In genomic region chr6:156599367-156599766, GRCh38 we compare ENCODE assay signal across 24 cellular contexts.
DNase-seq lines count a peak whose midpoint lies in the region; TF ChIP-seq lines count a peak whose summit lies in the region.
"Had no signal": no experiment of that assay in that cellular context is flagged by ENCODE, and none has a peak within 500 bp of the region (broad histone marks: within the 10 kb centered on the region; RNA-seq: fewer than 3 reads in every experiment).

No MANE protein-coding gene starts in this region.

- no peaks in the 10 kb centered on the region for H3K36me3 Mint-ChIP-seq in nephron (ENCODE audit: low read depth)
- no peaks in the 10 kb centered on the region for H3K36me3 Mint-ChIP-seq in mesothelial cell of epicardium
- H3K36me3 Mint-ChIP-seq in CD14-positive monocyte: no peaks in the 10 kb centered on the region
- H3K36me3 Mint-ChIP-seq: stimulated activated memory B cell treated with anti-CD40 and anti-IgM and Interleukin-4, amounts not matched to agents 10 μg/mL and 1 μg/mL and 100 μg/mL, for 72 hours had no signal

- H3K9me3 Mint-ChIP-seq in nephron (peaks cover 2% of the 10 kb centered on the region), mesothelial cell of epicardium (peaks cover 2% of the 10 kb centered on the region), CD14-positive monocyte (peaks cover 0 to 10% (median 7%) of the 10 kb centered on the region in 7 donors)
- H3K9me3 Mint-ChIP-seq: activated CD4-positive, alpha-beta T cell treated with anti-CD3 and anti-CD28 coated beads, Interleukin-2, amount 10 ng/mL, durations not matched to agents 24 days and 14 days; IgD-negative memory B cell; stimulated activated memory B cell treated with anti-CD40 and anti-IgM and Interleukin-4, amounts not matched to agents 10 μg/mL and 1 μg/mL and 100 μg/mL, for 72 hours; T-helper 1 cell treated with Interleukin-12 subunit alpha and Interleukin-12 subunit beta and Interleukin-4 antibody, amounts not matched to agents 30 μg/mL and 1 μg/mL, for 36 hours had no signal

- no peak overlapping the region for H3K4me3 ChIP-seq in testis
- H3K4me3 ChIP-seq: esophagus squamous epithelium, mucosa of descending colon, spleen had no signal

- no peaks in the 10 kb centered on the region for H3K27me3 ChIP-seq in testis
- H3K27me3 ChIP-seq: esophagus squamous epithelium had no signal

- TF ChIP-seq CTCF in nephron (IDR thresholded peaks at IDR 0.05; ENCODE audit: unreplicated experiment in 3 of 3) (no peak), testis (IDR thresholded peaks at IDR 0.05) (no peak), mesothelial cell of epicardium (IDR thresholded peaks at IDR 0.05; ENCODE audit: unreplicated experiment) (no peak), CD14-positive monocyte (IDR thresholded peaks at IDR 0.05) (no peak)

- H3K27ac ChIP-seq in testis: peak overlapping the region; percentile 92 to 93
- H3K27ac ChIP-seq: spleen had no signal

- no peaks in the 10 kb centered on the region for H3K36me3 ChIP-seq in testis (ENCODE audit: low read depth, missing control alignments)
- H3K36me3 ChIP-seq: esophagus squamous epithelium, spleen had no signal

- no peak for TF ChIP-seq POLR2A in testis (IDR thresholded peaks at IDR 0.05)

- DNase-seq in NCI-H1105 (lab: John Stamatoyannopoulos, UW) (peak; percentile 17), NCI-H1105 treated with DMSO at 0.1 percent for 48 hours (lab: John Stamatoyannopoulos, UW) (no peak), NCI-H345 (lab: John Stamatoyannopoulos, UW) (peak; percentile 84), testis (peak; percentile 48), mesothelial cell of epicardium (ENCODE audit: low spot score in 2 of 2, unreplicated experiment in 2 of 2) (no peak), CD14-positive monocyte (ENCODE audit: low spot score) (no peak), DMS53 (lab: John Stamatoyannopoulos, UW) (no peak)
- DNase-seq: 8988T; activated CD4-positive, alpha-beta T cell treated with anti-CD3 and anti-CD28 coated beads, Interleukin-2, amount 10 ng/mL, durations not matched to agents 24 days and 14 days; activated naive CD4-positive, alpha-beta T cell; activated T-cell treated with anti-CD3 and anti-CD28 coated beads, Interleukin-2, amount 50 U/mL, for 48 hours; cortex of kidney; DND-41; esophagus squamous epithelium; mucosa of descending colon; NCI-H2171 treated with DMSO at 0.1 percent for 48 hours; RPMI8226; spleen; stimulated activated CD4-positive, alpha-beta T cell treated with anti-CD3 and anti-CD28 coated beads, Interleukin-2, amount 100 ng/mL, for 48 hours had no signal

- 34 to 42% methylated on average over 11 of the region's 11 CpGs for WGBS in testis, 2 donors

- H3K4me3 Mint-ChIP-seq in nephron: no peak overlapping the region
- no peak overlapping the region for H3K4me3 Mint-ChIP-seq in mesothelial cell of epicardium
- no peak overlapping the region for H3K4me3 Mint-ChIP-seq in CD14-positive monocyte
- H3K4me3 Mint-ChIP-seq: activated CD4-positive, alpha-beta T cell treated with anti-CD3 and anti-CD28 coated beads, Interleukin-2, amount 10 ng/mL, durations not matched to agents 24 days and 14 days; neural crest cell; stimulated activated memory B cell treated with anti-CD40 and anti-IgM and Interleukin-4, amounts not matched to agents 10 μg/mL and 1 μg/mL and 100 μg/mL, for 72 hours; T-helper 1 cell treated with Interleukin-12 subunit alpha and Interleukin-12 subunit beta and Interleukin-4 antibody, amounts not matched to agents 30 μg/mL and 1 μg/mL, for 36 hours had no signal

- no peaks in the 10 kb centered on the region for H3K9me3 ChIP-seq in testis
- H3K9me3 ChIP-seq: esophagus squamous epithelium, mucosa of descending colon had no signal

- peaks cover 9% of the 10 kb centered on the region for H3K27me3 Mint-ChIP-seq in nephron (ENCODE audit: low read depth)
- peaks cover 14% of the 10 kb centered on the region for H3K27me3 Mint-ChIP-seq in mesothelial cell of epicardium (ENCODE audit: low read depth)
- H3K27me3 Mint-ChIP-seq in CD14-positive monocyte (ENCODE audit: low read depth in 3 of 3): peaks cover 5 to 7% (median 5%) of the 10 kb centered on the region in 3 donors

- H3K27ac Mint-ChIP-seq in nephron: peak overlapping the region; percentile 1 to 78 (median 43)
- H3K27ac Mint-ChIP-seq in mesothelial cell of epicardium: no peak overlapping the region
- no peak overlapping the region for H3K27ac Mint-ChIP-seq in CD14-positive monocyte
- H3K27ac Mint-ChIP-seq: activated CD4-positive, alpha-beta T cell treated with anti-CD3 and anti-CD28 coated beads, Interleukin-2, amount 10 ng/mL, durations not matched to agents 24 days and 14 days; IgD-negative memory B cell; stimulated activated memory B cell treated with anti-CD40 and anti-IgM and Interleukin-4, amounts not matched to agents 10 μg/mL and 1 μg/mL and 100 μg/mL, for 72 hours; T-helper 1 cell treated with Interleukin-12 subunit alpha and Interleukin-12 subunit beta and Interleukin-4 antibody, amounts not matched to agents 30 μg/mL and 1 μg/mL, for 36 hours had no signal

- peaks cover 23% of the 10 kb centered on the region for H3K4me1 ChIP-seq in testis

- H3K4me1 Mint-ChIP-seq in nephron (peaks cover 16% of the 10 kb centered on the region), mesothelial cell of epicardium (peaks cover 21% of the 10 kb centered on the region), CD14-positive monocyte (peaks cover 15% of the 10 kb centered on the region)
- H3K4me1 Mint-ChIP-seq: activated CD4-positive, alpha-beta T cell treated with anti-CD3 and anti-CD28 coated beads, Interleukin-2, amount 10 ng/mL, durations not matched to agents 24 days and 14 days had no signal

- intact Hi-C loops in testis (cut with DNase I; ENCODE audit: low total_unique reads) (no loop called here), CD14-positive monocyte (cut with micrococcal nuclease) (no loop called here)

Comparison
In these comparisons a context has a peak if more than half of its experiments do, and no peak if none do; other contexts are left out.
1. DNase-seq: peak in NCI-H1105 (single experiment), NCI-H345 (single experiment) and testis (single experiment); none in NCI-H1105 treated with DMSO at 0.1 percent for 48 hours (single experiment), mesothelial cell of epicardium (0 of 2), CD14-positive monocyte (single experiment) and DMS53 (single experiment).
2. H3K27ac Mint-ChIP-seq: peak in nephron (3 of 3); none in mesothelial cell of epicardium (single experiment) and CD14-positive monocyte (0 of 7).